ENCODE assay signal across 9 cellular contexts in genomic region chr17:3666516-3666915, GRCh38. TPM values are rescaled to one million over a fixed set of nuclear protein-coding genes. Genes with fewer than 3 reads are reported as not detected.
DNase-seq lines count a peak whose midpoint lies in the region; ATAC-seq and TF ChIP-seq lines count a peak whose summit lies in the region.
"Had no signal": no experiment of that assay in that cellular context is flagged by ENCODE, and none has a peak within 500 bp of the region (broad histone marks: within the 10 kb centered on the region; RNA-seq: fewer than 3 reads in every experiment).

No MANE protein-coding gene starts in this region.

- DNase-seq in heart right ventricle (no peak), cardiac septum (ENCODE audit: low spot score) (no peak), colonic mucosa (no peak), natural killer cell (no peak), vagina (ENCODE audit: extremely low spot score in 2 of 2) (no peak), NCI-H2081 treated with DMSO at 0.1 percent for 48 hours (lab: John Stamatoyannopoulos, UW) (no peak)
- DNase-seq: stimulated activated naive CD8-positive, alpha-beta T cell treated with anti-CD3 and anti-CD28 coated beads, Interleukin-15, amount 100 ng/mL, for 72 hours had no signal

- 57 to 70% methylated on average over 6 of the region's 6 CpGs for WGBS in heart right ventricle, 2 donors

- no peak for ATAC-seq in heart right ventricle
- ATAC-seq in natural killer cell: no peak
- no peak for ATAC-seq in activated CD4-positive, CD25-positive, alpha-beta regulatory T cell treated with anti-CD3 and anti-CD28 coated beads, Interleukin-2, amount 50 U/mL, for 24 hours
- ATAC-seq in HG03457 (IDR thresholded peaks at IDR 0.05; ENCODE audit: unreplicated experiment): no peak
- ATAC-seq: stimulated activated naive CD8-positive, alpha-beta T cell treated with anti-CD3 and anti-CD28 coated beads, Interleukin-15, amount 100 ng/mL, for 72 hours had no signal

- peak overlapping the region; percentile 80 for H3K4me3 Mint-ChIP-seq in natural killer cell

- no peak for TF ChIP-seq POLR2A in vagina (IDR thresholded peaks at IDR 0.05)

- H3K27ac ChIP-seq in heart right ventricle (peak overlapping the region; percentile 59 to 100 (median 98)), colonic mucosa (no peak overlapping the region), vagina (peak overlapping the region; percentile 97)

- H3K4me3 ChIP-seq in heart right ventricle (peak overlapping the region in 9 of 10 donors; percentile 75 to 99 (median 89)), colonic mucosa (no peak overlapping the region), vagina (peak overlapping the region; percentile 76 to 98)

- intact Hi-C loops in heart right ventricle (cut with DNase I) (loop anchor here in 2 of 10 donors (2.0 to 10.0 kb wide), 2 partner anchors 30 to 132 kb away; partner anchors contain the start of genes CTNS (in 1 of the 2) and SHPK (in 1 of the 2)), cardiac septum (cut with DNase I) (loop anchor here (2.0 to 10.0 kb wide), 2 partner anchors 30 to 132 kb away; partner anchors contain the start of genes CTNS and SHPK), colonic mucosa (cut with DNase I) (no loop called here), natural killer cell (cut with micrococcal nuclease) (no loop called here), vagina (cut with DNase I) (no loop called here)

- H3K4me1 ChIP-seq in heart right ventricle: peaks cover 14 to 59% (median 42%) of the 10 kb centered on the region in 9 donors
- H3K4me1 ChIP-seq in colonic mucosa: peaks cover 14% of the 10 kb centered on the region
- H3K4me1 ChIP-seq in vagina: peaks cover 49% of the 10 kb centered on the region

- TF ChIP-seq CTCF in heart right ventricle (IDR thresholded peaks at IDR 0.05) (no peak), colonic mucosa (IDR thresholded peaks at IDR 0.05) (no peak), natural killer cell (IDR thresholded peaks at IDR 0.05) (no peak), vagina (IDR thresholded peaks at IDR 0.05) (no peak)

- H3K9ac ChIP-seq in colonic mucosa (ENCODE audit: low read depth in 2 of 2, low read length in 2 of 2): peak overlapping the region; percentile 50 to 66

- no peaks in the 10 kb centered on the region for H3K9me3 ChIP-seq in heart right ventricle
- no peaks in the 10 kb centered on the region for H3K9me3 ChIP-seq in colonic mucosa
- H3K9me3 ChIP-seq in vagina: no peaks in the 10 kb centered on the region

- no peaks in the 10 kb centered on the region for H3K27me3 Mint-ChIP-seq in natural killer cell (ENCODE audit: low read depth in 2 of 2)
- H3K27me3 Mint-ChIP-seq: stimulated activated naive CD8-positive, alpha-beta T cell treated with anti-CD3 and anti-CD28 coated beads, Interleukin-15, amount 100 ng/mL, for 72 hours had no signal

- peaks cover 8 to 17% of the 10 kb centered on the region in 2 donors for H3K4me1 Mint-ChIP-seq in natural killer cell

- H3K27ac Mint-ChIP-seq in natural killer cell: no peak overlapping the region
- H3K27ac Mint-ChIP-seq: stimulated activated naive CD8-positive, alpha-beta T cell treated with anti-CD3 and anti-CD28 coated beads, Interleukin-15, amount 100 ng/mL, for 72 hours had no signal

- peaks cover 0 to 52% (median 35%) of the 10 kb centered on the region in 9 donors for H3K36me3 ChIP-seq in heart right ventricle
- H3K36me3 ChIP-seq in colonic mucosa: peaks cover 7% of the 10 kb centered on the region
- H3K36me3 ChIP-seq in vagina: peaks cover 0 to 30% of the 10 kb centered on the region in 2 donors

- no peaks in the 10 kb centered on the region for H3K36me3 Mint-ChIP-seq in natural killer cell

- no peaks in the 10 kb centered on the region for H3K9me3 Mint-ChIP-seq in natural killer cell
- H3K9me3 Mint-ChIP-seq: stimulated activated naive CD8-positive, alpha-beta T cell treated with anti-CD3 and anti-CD28 coated beads, Interleukin-15, amount 100 ng/mL, for 72 hours had no signal

- H3K27me3 ChIP-seq in heart right ventricle (no peaks in the 10 kb centered on the region), colonic mucosa (no peaks in the 10 kb centered on the region), vagina (no peaks in the 10 kb centered on the region)

RNA-seq across cellular contexts. Expression of gene TAX1BP3, which starts 1.9 kb away (rescaled TPM):
- total RNA-seq in heart right ventricle (100 to 1,000 TPM; 147 to 206 (median 176) TPM), cardiac septum (158 TPM), colonic mucosa (100 to 1,000 TPM; 148 to 195 TPM), natural killer cell (10 to 100 TPM; 15.1 to 17.0 (median 16.3) TPM), vagina (78.1 TPM)
- polyA plus RNA-seq in heart right ventricle: 100 to 1,000 TPM; 134 to 149 TPM

RNA-seq across cellular contexts. Expression of gene EMC6, which starts 2.1 kb away (rescaled TPM):
- 10 to 100 TPM; 46.0 to 75.0 (median 52.7) TPM for total RNA-seq in heart right ventricle
- polyA plus RNA-seq in heart right ventricle: 100 to 1,000 TPM in 1 of 2 donors, 10 to 100 TPM in 1; 80.5 to 203 TPM
- 54.0 TPM for total RNA-seq in cardiac septum
- total RNA-seq in colonic mucosa: 10 to 100 TPM; 38.1 to 61.2 TPM
- 10 to 100 TPM; 29.3 to 34.7 (median 32.1) TPM for total RNA-seq in natural killer cell
- 18.9 TPM for total RNA-seq in vagina

RNA-seq across cellular contexts. Expression of gene P2RX5, which starts 29.4 kb away (rescaled TPM):
- 10 to 100 TPM in 7 of 10 donors, 1 to 10 TPM in 3; 6.0 to 24.5 (median 11.9) TPM for total RNA-seq in heart right ventricle
- polyA plus RNA-seq in heart right ventricle: 10 to 100 TPM; 12.4 to 56.6 TPM
- total RNA-seq in cardiac septum: 37.9 TPM
- 1 to 10 TPM in 1 of 2 donors, under 1 TPM in 1; 0.93 to 1.5 TPM for total RNA-seq in colonic mucosa
- 10 to 100 TPM in 1 of 3 donors, 1 to 10 TPM in 2; 7.8 to 15.4 (median 9.2) TPM for total RNA-seq in natural killer cell
- total RNA-seq in vagina: 1.7 TPM

RNA-seq across cellular contexts. Expression of gene CTNS, which starts 30.0 kb away (rescaled TPM):
- total RNA-seq in heart right ventricle (10 to 100 TPM in 1 of 10 donors, 1 to 10 TPM in 9; 5.2 to 11.8 (median 8.0) TPM), cardiac septum (6.4 TPM), colonic mucosa (1 to 10 TPM; 7.9 to 8.1 TPM), natural killer cell (10 to 100 TPM in 1 of 3 donors, 1 to 10 TPM in 2; 7.6 to 24.2 (median 9.6) TPM), vagina (35.6 TPM)
- polyA plus RNA-seq in heart right ventricle: 1 to 10 TPM; 7.5 to 7.6 TPM

RNA-seq across cellular contexts. Expression of gene SHPK, which starts 30.5 kb away (rescaled TPM):
- 1 to 10 TPM; 2.6 to 5.8 (median 4.2) TPM for total RNA-seq in heart right ventricle
- 1 to 10 TPM; 2.3 to 7.6 TPM for polyA plus RNA-seq in heart right ventricle
- total RNA-seq in cardiac septum: 4.8 TPM
- 10 to 100 TPM; 21.5 to 23.5 TPM for total RNA-seq in colonic mucosa
- 1 to 10 TPM; 5.8 to 9.3 (median 8.9) TPM for total RNA-seq in natural killer cell
- 14.0 TPM for total RNA-seq in vagina
